Comparison of ENCODE assay signal across 1 cellular context in the genomic region with DNA sequence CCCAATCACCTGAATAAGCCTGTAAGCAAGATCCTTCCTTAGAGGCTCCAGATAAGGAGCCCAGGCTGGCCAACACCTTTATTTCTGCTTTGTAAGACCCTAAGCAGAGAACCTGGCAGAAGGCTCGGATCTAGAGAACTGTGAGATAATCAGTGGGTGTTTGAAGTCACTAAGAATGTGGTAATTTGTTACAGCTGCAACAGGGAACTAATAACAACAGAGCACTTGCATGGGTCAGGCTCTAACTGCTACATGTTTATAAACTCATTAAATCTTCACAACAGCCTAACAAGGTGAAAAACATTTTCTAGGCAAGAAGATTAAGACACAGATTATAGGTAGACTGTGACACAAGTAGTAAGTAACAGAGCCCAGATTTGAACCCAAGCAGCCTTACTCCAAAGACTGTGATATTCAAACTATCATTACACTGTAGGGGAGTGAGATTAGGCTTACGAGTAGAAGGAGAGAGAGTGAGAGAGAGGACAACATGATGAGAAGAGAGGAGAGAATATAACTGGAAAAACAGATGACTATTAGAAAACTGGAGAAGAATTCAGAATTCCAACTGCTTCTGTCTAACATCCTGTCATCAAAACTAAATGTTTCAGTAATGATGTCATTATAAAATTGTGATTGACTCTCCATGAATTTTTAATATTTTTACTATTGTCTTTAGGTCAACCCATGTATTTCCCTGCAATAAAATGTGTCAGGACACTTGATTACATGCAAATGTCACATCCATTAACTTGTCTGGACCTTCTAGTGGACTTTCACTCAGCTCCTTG.
TF ChIP-seq lines count a peak whose summit lies in the region.

No MANE protein-coding gene starts in this region.

TF ChIP-seq in IMR-90, 13 proteins besides CTCF, POLR2A, EP300 and RAD21:
- TF ChIP-seq, protein P1, sequence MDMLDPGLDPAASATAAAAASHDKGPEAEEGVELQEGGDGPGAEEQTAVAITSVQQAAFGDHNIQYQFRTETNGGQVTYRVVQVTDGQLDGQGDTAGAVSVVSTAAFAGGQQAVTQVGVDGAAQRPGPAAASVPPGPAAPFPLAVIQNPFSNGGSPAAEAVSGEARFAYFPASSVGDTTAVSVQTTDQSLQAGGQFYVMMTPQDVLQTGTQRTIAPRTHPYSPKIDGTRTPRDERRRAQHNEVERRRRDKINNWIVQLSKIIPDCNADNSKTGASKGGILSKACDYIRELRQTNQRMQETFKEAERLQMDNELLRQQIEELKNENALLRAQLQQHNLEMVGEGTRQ (IDR thresholded peaks at IDR 0.05; ENCODE audit: low read depth, low read length), result no peak
- TF ChIP-seq MAZ (IDR thresholded peaks at IDR 0.05; ENCODE audit: borderline replicate concordance, low read depth, low read length) (no peak), FOS (IDR thresholded peaks at IDR 0.05; ENCODE audit: low read depth, low read length) (no peak), RCOR1 (IDR thresholded peaks at IDR 0.05; ENCODE audit: insufficient replicate concordance, low read length) (no peak)
- TF ChIP-seq, protein P2, sequence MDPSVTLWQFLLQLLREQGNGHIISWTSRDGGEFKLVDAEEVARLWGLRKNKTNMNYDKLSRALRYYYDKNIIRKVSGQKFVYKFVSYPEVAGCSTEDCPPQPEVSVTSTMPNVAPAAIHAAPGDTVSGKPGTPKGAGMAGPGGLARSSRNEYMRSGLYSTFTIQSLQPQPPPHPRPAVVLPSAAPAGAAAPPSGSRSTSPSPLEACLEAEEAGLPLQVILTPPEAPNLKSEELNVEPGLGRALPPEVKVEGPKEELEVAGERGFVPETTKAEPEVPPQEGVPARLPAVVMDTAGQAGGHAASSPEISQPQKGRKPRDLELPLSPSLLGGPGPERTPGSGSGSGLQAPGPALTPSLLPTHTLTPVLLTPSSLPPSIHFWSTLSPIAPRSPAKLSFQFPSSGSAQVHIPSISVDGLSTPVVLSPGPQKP (IDR thresholded peaks at IDR 0.05; ENCODE audit: borderline replicate concordance, low read depth, low read length), result no peak
